8 cellular contexts compared by ENCODE assay signal in the genomic region with DNA sequence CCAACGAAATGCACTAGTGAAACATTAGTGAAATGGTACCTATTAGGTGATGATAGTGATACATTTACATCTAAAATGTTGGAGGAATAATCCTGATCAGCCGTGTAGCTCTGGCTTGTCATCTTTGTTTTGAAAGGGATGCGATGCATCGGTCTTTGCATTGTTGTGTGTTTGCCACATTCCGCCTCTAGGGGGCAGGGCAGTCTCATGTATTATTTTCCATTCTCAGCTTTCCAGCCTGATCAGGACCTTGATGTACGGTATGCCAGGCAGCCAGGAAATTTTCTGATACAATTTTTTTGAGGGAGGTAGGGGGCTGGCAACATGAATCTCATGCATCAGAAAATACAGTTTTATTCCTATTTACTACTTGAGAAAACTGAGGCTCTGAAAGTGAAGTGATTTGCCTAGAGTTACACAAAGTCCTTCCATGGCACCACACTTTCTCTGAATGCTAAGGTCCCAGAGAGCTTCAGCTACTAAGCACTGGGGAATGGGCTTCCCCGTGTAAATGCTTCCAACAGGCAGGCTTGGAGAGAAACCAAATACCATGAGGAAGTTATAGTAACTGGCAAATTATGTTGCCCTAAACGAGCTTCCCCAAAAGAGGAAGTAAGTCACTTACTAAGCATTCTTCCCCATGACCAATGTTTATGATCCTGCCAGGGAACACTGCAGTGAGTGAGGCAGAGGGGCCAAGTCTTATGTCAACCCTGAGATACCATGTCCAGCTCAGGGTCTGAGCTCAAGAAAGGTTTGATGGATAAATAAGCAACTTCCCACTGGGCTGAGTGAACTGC. TPM values are rescaled to one million over a fixed set of nuclear protein-coding genes. Genes with fewer than 3 reads are reported as not detected.
DNase-seq lines count a peak whose midpoint lies in the region; ATAC-seq lines count a peak whose summit lies in the region.

No MANE protein-coding gene starts in this region.

- no peak for ATAC-seq in HG03457 (IDR thresholded peaks at IDR 0.05; ENCODE audit: unreplicated experiment)

- no peak overlapping the region for H3K4me3 ChIP-seq in adipocyte (ENCODE audit: low read length)

- no peak overlapping the region for H3K9ac ChIP-seq in adipocyte (ENCODE audit: low read length)

- H3K4me1 ChIP-seq in adipocyte (ENCODE audit: control insufficient read depth, insufficient read depth, low read length): peaks cover 7% of the 10 kb centered on the region

- peaks cover 5% of the 10 kb centered on the region for H3K9me3 ChIP-seq in adipocyte (ENCODE audit: control insufficient read depth, low read length)

- intact Hi-C loops in cardiac septum (cut with DNase I): loop anchor here (10.0 kb wide), 1 partner anchor 1742 kb away; no protein-coding TSS in a partner anchor

- in situ Hi-C loops in KBM-7 (cut with MboI; ENCODE audit: low pct_unique_long_range_greater_than_20kb, low sequenced_read_pairs): loop anchor here (10.0 kb wide), 1 partner anchor 132 kb away; no protein-coding TSS in a partner anchor

- H3K27me3 ChIP-seq in adipocyte (replicated peaks; ENCODE audit: control insufficient read depth, insufficient read depth, low read length): peaks cover 35% of the 10 kb centered on the region

- peak; percentile 28 for DNase-seq in NCI-H1105 treated with DMSO at 0.1 percent for 48 hours (lab: John Stamatoyannopoulos, UW)
- no peak for DNase-seq in NCI-H1105 (lab: John Stamatoyannopoulos, UW)
- DNase-seq in KBM-7: peak; percentile 84
- DNase-seq in SKM-1 treated with dmso at 0.1 percent for 144 hours (lab: John Stamatoyannopoulos, UW; ENCODE audit: unreplicated experiment): peak; percentile 63
- peak; percentile 85 for DNase-seq in adipocyte (ENCODE audit: low read depth)
- DNase-seq in cardiac septum (ENCODE audit: low spot score): peak; percentile 77
- DNase-seq in retina: peak; percentile 77

- no peaks in the 10 kb centered on the region for H3K36me3 ChIP-seq in adipocyte (ENCODE audit: control insufficient read depth, insufficient read depth, low read length, severe bottlenecking)

RNA-seq across cellular contexts. Expression of a gene that starts 31.8 kb away (rescaled TPM):
- total RNA-seq in cardiac septum: 11.6 TPM
